1 cellular context compared by ENCODE assay signal in the genomic region with DNA sequence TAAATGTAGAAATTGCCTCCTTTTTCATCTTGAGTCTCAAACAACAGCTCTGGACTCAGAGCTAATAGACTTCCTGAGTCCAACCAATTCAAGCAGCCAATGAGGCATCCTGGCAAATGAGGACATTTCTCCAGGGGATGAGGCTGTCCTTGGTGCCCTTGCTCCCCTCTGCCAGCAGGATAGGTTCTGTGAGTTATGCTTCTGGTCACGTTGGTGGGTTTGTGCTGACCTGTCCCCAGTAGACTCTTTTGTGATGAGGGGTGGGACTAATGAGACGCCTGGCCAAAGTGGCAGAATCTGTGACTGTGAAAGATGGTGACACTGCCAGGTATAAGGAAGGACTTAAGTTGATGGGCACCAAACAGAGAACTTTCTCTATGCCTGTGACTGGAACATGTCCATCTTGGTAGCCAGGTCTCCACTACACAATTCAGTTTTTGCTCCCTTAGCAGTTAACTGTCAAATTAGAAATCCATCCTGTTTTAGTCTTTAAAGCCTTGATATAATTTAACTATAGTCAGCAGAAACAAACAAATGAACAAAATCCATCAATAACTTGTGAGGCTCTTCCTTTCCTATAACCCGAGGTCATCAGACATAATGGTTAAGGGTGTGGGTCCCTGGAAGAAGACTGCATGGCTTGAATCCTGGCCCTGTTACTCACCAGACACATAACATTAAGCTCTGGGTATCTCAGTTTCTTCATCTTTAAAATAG.
TF ChIP-seq lines count a peak whose summit lies in the region.

No MANE protein-coding gene starts in this region.

TF ChIP-seq in IMR-90, 13 proteins besides CTCF, POLR2A, EP300 and RAD21:
- no peak for TF ChIP-seq CHD1 (IDR thresholded peaks at IDR 0.05; ENCODE audit: low read depth, low read length)
- TF ChIP-seq MAFK (IDR thresholded peaks at IDR 0.05; ENCODE audit: low read depth, low read length): peak; percentile 83
- no peak for TF ChIP-seq FOS (IDR thresholded peaks at IDR 0.05; ENCODE audit: low read depth, low read length)
- TF ChIP-seq, protein P1, sequence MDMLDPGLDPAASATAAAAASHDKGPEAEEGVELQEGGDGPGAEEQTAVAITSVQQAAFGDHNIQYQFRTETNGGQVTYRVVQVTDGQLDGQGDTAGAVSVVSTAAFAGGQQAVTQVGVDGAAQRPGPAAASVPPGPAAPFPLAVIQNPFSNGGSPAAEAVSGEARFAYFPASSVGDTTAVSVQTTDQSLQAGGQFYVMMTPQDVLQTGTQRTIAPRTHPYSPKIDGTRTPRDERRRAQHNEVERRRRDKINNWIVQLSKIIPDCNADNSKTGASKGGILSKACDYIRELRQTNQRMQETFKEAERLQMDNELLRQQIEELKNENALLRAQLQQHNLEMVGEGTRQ (IDR thresholded peaks at IDR 0.05; ENCODE audit: low read depth, low read length): no peak
- no peak for TF ChIP-seq RCOR1 (IDR thresholded peaks at IDR 0.05; ENCODE audit: insufficient replicate concordance, low read length)
- TF ChIP-seq, protein P2, sequence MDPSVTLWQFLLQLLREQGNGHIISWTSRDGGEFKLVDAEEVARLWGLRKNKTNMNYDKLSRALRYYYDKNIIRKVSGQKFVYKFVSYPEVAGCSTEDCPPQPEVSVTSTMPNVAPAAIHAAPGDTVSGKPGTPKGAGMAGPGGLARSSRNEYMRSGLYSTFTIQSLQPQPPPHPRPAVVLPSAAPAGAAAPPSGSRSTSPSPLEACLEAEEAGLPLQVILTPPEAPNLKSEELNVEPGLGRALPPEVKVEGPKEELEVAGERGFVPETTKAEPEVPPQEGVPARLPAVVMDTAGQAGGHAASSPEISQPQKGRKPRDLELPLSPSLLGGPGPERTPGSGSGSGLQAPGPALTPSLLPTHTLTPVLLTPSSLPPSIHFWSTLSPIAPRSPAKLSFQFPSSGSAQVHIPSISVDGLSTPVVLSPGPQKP (IDR thresholded peaks at IDR 0.05; ENCODE audit: borderline replicate concordance, low read depth, low read length): no peak
- no peak for TF ChIP-seq RFX5 (IDR thresholded peaks at IDR 0.05; ENCODE audit: low read depth, low read length)
- no peak for TF ChIP-seq SMC3 (IDR thresholded peaks at IDR 0.05; ENCODE audit: low read depth, low read length)
